Comparison of ENCODE assay signal across 8 cellular contexts in genomic region chr16:56357765-56358322, GRCh38.
A peak's percentile ranks its signal among the peaks of the same experiment; 100 is the strongest.
DNase-seq lines count a peak whose midpoint lies in the region; ATAC-seq, FAIRE-seq and TF ChIP-seq lines count a peak whose summit lies in the region.

No MANE protein-coding gene starts in this region.

- no peaks in the 10 kb centered on the region for H3K27me3 ChIP-seq in astrocyte (ENCODE audit: insufficient read depth, low read length)

- no peaks in the 10 kb centered on the region for H3K79me2 ChIP-seq in astrocyte (ENCODE audit: insufficient read depth, low read length)

- H3K36me3 Mint-ChIP-seq in astrocyte (ENCODE audit: low read depth, unreplicated experiment): peaks cover 5% of the 10 kb centered on the region
- H3K36me3 Mint-ChIP-seq in memory B cell: peaks cover 10% of the 10 kb centered on the region

- H3K4me1 ChIP-seq in astrocyte (ENCODE audit: insufficient read depth, low read length): peaks cover 25% of the 10 kb centered on the region

- H3K4me3 ChIP-seq in astrocyte (ENCODE audit: insufficient read depth, low read depth, low read length): no peak overlapping the region

- H3K9me3 ChIP-seq in astrocyte (ENCODE audit: insufficient read depth, low read depth, low read length): no peaks in the 10 kb centered on the region

- intact Hi-C loops in Right ventricle myocardium superior (cut with DNase I): no loop called here
- intact Hi-C loops in Right ventricle myocardium inferior (cut with DNase I): no loop called here

- H4K20me1 ChIP-seq in astrocyte (ENCODE audit: insufficient read depth, low read length): no peaks in the 10 kb centered on the region

- H3K4me3 Mint-ChIP-seq in astrocyte (ENCODE audit: unreplicated experiment) (no peak overlapping the region), memory B cell (peak overlapping the region; percentile 73)

- TF ChIP-seq CTCF in astrocyte (IDR thresholded peaks at IDR 0.05; ENCODE audit: insufficient read depth, low read depth, low read length): no peak

- H3K4me2 ChIP-seq in astrocyte (ENCODE audit: low read length): peak overlapping the region; percentile 89

- peak overlapping the region; percentile 89 for H3K9ac ChIP-seq in astrocyte (ENCODE audit: low read length)

- H3K27ac Mint-ChIP-seq in astrocyte (ENCODE audit: unreplicated experiment): no peak overlapping the region
- peak overlapping the region; percentile 11 for H3K27ac Mint-ChIP-seq in memory B cell

- no peak for ATAC-seq in Right ventricle myocardium superior (ENCODE audit: poor library complexity)
- ATAC-seq in Right ventricle myocardium inferior: no peak
- ATAC-seq in memory B cell (ENCODE audit: low read depth): no peak
- ATAC-seq in GM21786 (IDR thresholded peaks at IDR 0.05; ENCODE audit: unreplicated experiment): no peak

- no peaks in the 10 kb centered on the region for H3K27me3 Mint-ChIP-seq in astrocyte (ENCODE audit: low read depth, unreplicated experiment)
- H3K27me3 Mint-ChIP-seq in memory B cell: no peaks in the 10 kb centered on the region

- no peak for FAIRE-seq in astrocyte (lab: Jason Lieb, UNC)

- H3K9me3 Mint-ChIP-seq in astrocyte (ENCODE audit: unreplicated experiment): no peaks in the 10 kb centered on the region
- no peaks in the 10 kb centered on the region for H3K9me3 Mint-ChIP-seq in memory B cell

- H2AFZ ChIP-seq in astrocyte (ENCODE audit: low read depth, low read length): peak overlapping the region; percentile 77

- peak; percentile 33 for DNase-seq in Right ventricle myocardium superior
- no peak for DNase-seq in Right ventricle myocardium inferior (ENCODE audit: missing footprints)
- no peak for DNase-seq in astrocyte (ENCODE audit: low read depth)
- DNase-seq in memory B cell (ENCODE audit: low spot score in 2 of 2): no peak
- DNase-seq in NCI-H2081 treated with DMSO at 0.1 percent for 48 hours (lab: John Stamatoyannopoulos, UW): no peak
- DNase-seq in COR-L47 (lab: John Stamatoyannopoulos, UW): no peak
- no peak for DNase-seq in hepatic stellate cell (ENCODE audit: low spot score)

- H3K4me1 Mint-ChIP-seq in astrocyte (ENCODE audit: low read depth, unreplicated experiment): peaks cover 9% of the 10 kb centered on the region
- H3K4me1 Mint-ChIP-seq in memory B cell: peaks cover 18% of the 10 kb centered on the region

- H3K27ac ChIP-seq in astrocyte (ENCODE audit: low read depth, low read length): peak overlapping the region; percentile 90

- H3K36me3 ChIP-seq in astrocyte (ENCODE audit: insufficient read depth, low read length): peaks cover 11% of the 10 kb centered on the region
